In genomic region chr12:78519422-78519821, GRCh38 we compare ENCODE assay signal across 21 cellular contexts.
"Had no signal": no experiment of that assay in that cellular context is flagged by ENCODE, and none has a peak within 500 bp of the region (broad histone marks: within the 10 kb centered on the region; RNA-seq: fewer than 3 reads in every experiment).

No MANE protein-coding gene starts in this region.

- H3K9me3 ChIP-seq: SJCRH30 had no signal

- H3K4me3 ChIP-seq: K562, SJCRH30 had no signal

- H3K36me3 ChIP-seq: SJCRH30 had no signal

- H3K36me3 Mint-ChIP-seq: IgD-negative memory B cell had no signal

- H3K9ac ChIP-seq: KMS-11 had no signal

- H3K27ac Mint-ChIP-seq: IgD-negative memory B cell had no signal

- DNase-seq: Kasumi-1, MM.1S, NCI-H1092 treated with DMSO at 0.1 percent for 48 hours, NCI-H1436, NCI-H187 treated with DMSO at 0.1 percent for 48 hours, NCI-H2081 treated with DMSO at 0.1 percent for 48 hours, NCI-H2171, NCI-H226, NCI-H446, NCI-H510A, NCI-H524 treated with DMSO at 0.1 percent for 48 hours, NCI-H69, NCI-H774, RPMI8226, SHP77, SJCRH30 had no signal

- H3K27me3 Mint-ChIP-seq: IgD-negative memory B cell had no signal

- H3K4me3 Mint-ChIP-seq: IgD-negative memory B cell had no signal

- H3K4me1 Mint-ChIP-seq: IgD-negative memory B cell had no signal

- H3K4me1 ChIP-seq: SJCRH30 had no signal

- H3K4me2 ChIP-seq: KMS-11 had no signal

- H3K27me3 ChIP-seq: SJCRH30 had no signal

- H3K27ac ChIP-seq: HL-60, KMS-11, SJCRH30 had no signal

- ATAC-seq: K562, SK-N-SH treated with all-trans-retinoic acid at 6 μM for 48 hours had no signal
